ENCODE assay signal across 1 cellular context in genomic region chr1:154609398-154610380, GRCh38.
TF ChIP-seq lines count a peak whose summit lies in the region.

No MANE protein-coding gene starts in this region.

TF ChIP-seq in HEK293, 187 proteins besides CTCF, POLR2A, EP300 and RAD21 (continued from another document and continues in another):
- peak; percentile 96 for TF ChIP-seq INSM2 (tag by site-specific recombination; IDR thresholded peaks at IDR 0.05)
- no peak for TF ChIP-seq ZNF701 (tag by site-specific recombination; IDR thresholded peaks at IDR 0.05)
- TF ChIP-seq ZNF473 (tag by site-specific recombination; IDR thresholded peaks at IDR 0.05) = no peak
- TF ChIP-seq KLF7 (tag by site-specific recombination; IDR thresholded peaks at IDR 0.05; ENCODE audit: borderline replicate concordance) = no peak
- TF ChIP-seq ZNF155 (tag by site-specific recombination; IDR thresholded peaks at IDR 0.05) = no peak
- no peak for TF ChIP-seq ZNF26 (tag by site-specific recombination; IDR thresholded peaks at IDR 0.05)
- 0 out of 2 replicates have a peak, but pooled peaks have one; percentile 17 for TF ChIP-seq ZBTB21 (tag by site-specific recombination; IDR thresholded peaks at IDR 0.05)
- no peak for TF ChIP-seq ZNF202 (tag by site-specific recombination; IDR thresholded peaks at IDR 0.05; ENCODE audit: borderline replicate concordance)
- TF ChIP-seq GFI1B (tag by site-specific recombination; IDR thresholded peaks at IDR 0.05) = no peak
- TF ChIP-seq ZNF423 (tag by site-specific recombination; IDR thresholded peaks at IDR 0.05) = 0 out of 2 replicates have a peak, but pooled peaks have one; percentile 35
- TF ChIP-seq SCRT1 (tag by site-specific recombination; IDR thresholded peaks at IDR 0.05; ENCODE audit: borderline replicate concordance) = no peak
- no peak for TF ChIP-seq ZNF518A (tag by site-specific recombination; conservative IDR thresholded peaks at IDR 0.05; ENCODE audit: low read depth)
- TF ChIP-seq OSR2 (tag by site-specific recombination; IDR thresholded peaks at IDR 0.05) = peak; percentile 41; the same call in 1 of the 2 replicates
- no peak for TF ChIP-seq ZNF19 (tag by site-specific recombination; IDR thresholded peaks at IDR 0.05; ENCODE audit: low read depth)
- TF ChIP-seq ZNF341 (tag by site-specific recombination; IDR thresholded peaks at IDR 0.05; ENCODE audit: low read depth) = no peak
- no peak for TF ChIP-seq ZNF214 (tag by site-specific recombination; IDR thresholded peaks at IDR 0.05; ENCODE audit: borderline replicate concordance)
- no peak for TF ChIP-seq ZNF837 (tag by site-specific recombination; IDR thresholded peaks at IDR 0.05)
- TF ChIP-seq ZNF362 (tag by site-specific recombination; IDR thresholded peaks at IDR 0.05) = no peak
- TF ChIP-seq IKZF3 (tag by site-specific recombination; IDR thresholded peaks at IDR 0.05) = peak; percentile 59
- TF ChIP-seq ZBTB48 (tag by site-specific recombination; IDR thresholded peaks at IDR 0.05) = peak; percentile 30; the same call in 1 of the 2 replicates
- peak; percentile 65; the same call in 1 of the 2 replicates for TF ChIP-seq BCL11A (tag by site-specific recombination; IDR thresholded peaks at IDR 0.05; ENCODE audit: low read depth)
- peak; percentile 80 for TF ChIP-seq PRDM1 (tag by site-specific recombination; IDR thresholded peaks at IDR 0.05)
- no peak for TF ChIP-seq ZNF585B (tag by site-specific recombination; IDR thresholded peaks at IDR 0.05)
- TF ChIP-seq, protein P1, sequence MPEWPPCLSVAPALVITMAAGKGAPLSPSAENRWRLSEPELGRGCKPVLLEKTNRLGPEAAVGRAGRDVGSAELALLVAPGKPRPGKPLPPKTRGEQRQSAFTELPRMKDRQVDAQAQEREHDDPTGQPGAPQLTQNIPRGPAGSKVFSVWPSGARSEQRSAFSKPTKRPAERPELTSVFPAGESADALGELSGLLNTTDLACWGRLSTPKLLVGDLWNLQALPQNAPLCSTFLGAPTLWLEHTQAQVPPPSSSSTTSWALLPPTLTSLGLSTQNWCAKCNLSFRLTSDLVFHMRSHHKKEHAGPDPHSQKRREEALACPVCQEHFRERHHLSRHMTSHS (tag by site-specific recombination; IDR thresholded peaks at IDR 0.05) = no peak
- TF ChIP-seq, protein P2, sequence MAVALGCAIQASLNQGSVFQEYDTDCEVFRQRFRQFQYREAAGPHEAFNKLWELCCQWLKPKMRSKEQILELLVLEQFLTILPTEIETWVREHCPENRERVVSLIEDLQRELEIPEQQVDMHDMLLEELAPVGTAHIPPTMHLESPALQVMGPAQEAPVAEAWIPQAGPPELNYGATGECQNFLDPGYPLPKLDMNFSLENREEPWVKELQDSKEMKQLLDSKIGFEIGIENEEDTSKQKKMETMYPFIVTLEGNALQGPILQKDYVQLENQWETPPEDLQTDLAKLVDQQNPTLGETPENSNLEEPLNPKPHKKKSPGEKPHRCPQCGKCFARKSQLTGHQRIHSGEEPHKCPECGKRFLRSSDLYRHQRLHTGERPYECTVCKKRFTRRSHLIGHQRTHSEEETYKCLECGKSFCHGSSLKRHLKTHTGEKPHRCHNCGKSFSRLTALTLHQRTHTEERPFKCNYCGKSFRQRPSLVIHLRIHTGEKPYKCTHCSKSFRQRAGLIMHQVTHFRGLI (tag by site-specific recombination; IDR thresholded peaks at IDR 0.05) = peak; percentile 74; the same call in 1 of the 2 replicates
- no peak for TF ChIP-seq GLIS2 (tag by site-specific recombination; IDR thresholded peaks at IDR 0.05)
- TF ChIP-seq ZNF792 (tag by site-specific recombination; IDR thresholded peaks at IDR 0.05) = no peak
- no peak for TF ChIP-seq MEIS1 (CRISPR knock-in tag; IDR thresholded peaks at IDR 0.05; ENCODE audit: borderline replicate concordance)
- no peak for TF ChIP-seq ZNF785 (tag by site-specific recombination; IDR thresholded peaks at IDR 0.05)
- TF ChIP-seq ZNF2 (tag by site-specific recombination; IDR thresholded peaks at IDR 0.05) = no peak
- TF ChIP-seq MZF1 (tag by site-specific recombination; IDR thresholded peaks at IDR 0.05; ENCODE audit: borderline replicate concordance) = peak; percentile 87
- TF ChIP-seq, protein P3, sequence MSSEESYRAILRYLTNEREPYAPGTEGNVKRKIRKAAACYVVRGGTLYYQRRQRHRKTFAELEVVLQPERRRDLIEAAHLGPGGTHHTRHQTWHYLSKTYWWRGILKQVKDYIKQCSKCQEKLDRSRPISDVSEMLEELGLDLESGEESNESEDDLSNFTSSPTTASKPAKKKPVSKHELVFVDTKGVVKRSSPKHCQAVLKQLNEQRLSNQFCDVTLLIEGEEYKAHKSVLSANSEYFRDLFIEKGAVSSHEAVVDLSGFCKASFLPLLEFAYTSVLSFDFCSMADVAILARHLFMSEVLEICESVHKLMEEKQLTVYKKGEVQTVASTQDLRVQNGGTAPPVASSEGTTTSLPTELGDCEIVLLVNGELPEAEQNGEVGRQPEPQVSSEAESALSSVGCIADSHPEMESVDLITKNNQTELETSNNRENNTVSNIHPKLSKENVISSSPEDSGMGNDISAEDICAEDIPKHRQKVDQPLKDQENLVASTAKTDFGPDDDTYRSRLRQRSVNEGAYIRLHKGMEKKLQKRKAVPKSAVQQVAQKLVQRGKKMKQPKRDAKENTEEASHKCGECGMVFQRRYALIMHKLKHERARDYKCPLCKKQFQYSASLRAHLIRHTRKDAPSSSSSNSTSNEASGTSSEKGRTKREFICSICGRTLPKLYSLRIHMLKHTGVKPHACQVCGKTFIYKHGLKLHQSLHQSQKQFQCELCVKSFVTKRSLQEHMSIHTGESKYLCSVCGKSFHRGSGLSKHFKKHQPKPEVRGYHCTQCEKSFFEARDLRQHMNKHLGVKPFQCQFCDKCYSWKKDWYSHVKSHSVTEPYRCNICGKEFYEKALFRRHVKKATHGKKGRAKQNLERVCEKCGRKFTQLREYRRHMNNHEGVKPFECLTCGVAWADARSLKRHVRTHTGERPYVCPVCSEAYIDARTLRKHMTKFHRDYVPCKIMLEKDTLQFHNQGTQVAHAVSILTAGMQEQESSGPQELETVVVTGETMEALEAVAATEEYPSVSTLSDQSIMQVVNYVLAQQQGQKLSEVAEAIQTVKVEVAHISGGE (tag by site-specific recombination; conservative IDR thresholded peaks at IDR 0.05; ENCODE audit: low read depth) = no peak
- TF ChIP-seq ZNF148 (tag by site-specific recombination; IDR thresholded peaks at IDR 0.05; ENCODE audit: borderline replicate concordance) = no peak
- TF ChIP-seq GLI4 (tag by site-specific recombination; IDR thresholded peaks at IDR 0.05) = no peak
- TF ChIP-seq, protein P4, sequence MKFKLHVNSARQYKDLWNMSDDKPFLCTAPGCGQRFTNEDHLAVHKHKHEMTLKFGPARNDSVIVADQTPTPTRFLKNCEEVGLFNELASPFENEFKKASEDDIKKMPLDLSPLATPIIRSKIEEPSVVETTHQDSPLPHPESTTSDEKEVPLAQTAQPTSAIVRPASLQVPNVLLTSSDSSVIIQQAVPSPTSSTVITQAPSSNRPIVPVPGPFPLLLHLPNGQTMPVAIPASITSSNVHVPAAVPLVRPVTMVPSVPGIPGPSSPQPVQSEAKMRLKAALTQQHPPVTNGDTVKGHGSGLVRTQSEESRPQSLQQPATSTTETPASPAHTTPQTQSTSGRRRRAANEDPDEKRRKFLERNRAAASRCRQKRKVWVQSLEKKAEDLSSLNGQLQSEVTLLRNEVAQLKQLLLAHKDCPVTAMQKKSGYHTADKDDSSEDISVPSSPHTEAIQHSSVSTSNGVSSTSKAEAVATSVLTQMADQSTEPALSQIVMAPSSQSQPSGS (tag by site-specific recombination; IDR thresholded peaks at IDR 0.05; ENCODE audit: low read depth) = no peak
- peak; percentile 63; the same call in 1 of the 2 replicates for TF ChIP-seq ZNF600 (tag by site-specific recombination; IDR thresholded peaks at IDR 0.05)
- TF ChIP-seq PBX3 (CRISPR knock-in tag; IDR thresholded peaks at IDR 0.05) = no peak
- TF ChIP-seq ZFP37 (tag by site-specific recombination; IDR thresholded peaks at IDR 0.05) = 0 out of 2 replicates have a peak, but pooled peaks have one; percentile 45
- TF ChIP-seq SALL2 (tag by site-specific recombination; IDR thresholded peaks at IDR 0.05; ENCODE audit: borderline replicate concordance) = no peak
